In the genomic region with DNA sequence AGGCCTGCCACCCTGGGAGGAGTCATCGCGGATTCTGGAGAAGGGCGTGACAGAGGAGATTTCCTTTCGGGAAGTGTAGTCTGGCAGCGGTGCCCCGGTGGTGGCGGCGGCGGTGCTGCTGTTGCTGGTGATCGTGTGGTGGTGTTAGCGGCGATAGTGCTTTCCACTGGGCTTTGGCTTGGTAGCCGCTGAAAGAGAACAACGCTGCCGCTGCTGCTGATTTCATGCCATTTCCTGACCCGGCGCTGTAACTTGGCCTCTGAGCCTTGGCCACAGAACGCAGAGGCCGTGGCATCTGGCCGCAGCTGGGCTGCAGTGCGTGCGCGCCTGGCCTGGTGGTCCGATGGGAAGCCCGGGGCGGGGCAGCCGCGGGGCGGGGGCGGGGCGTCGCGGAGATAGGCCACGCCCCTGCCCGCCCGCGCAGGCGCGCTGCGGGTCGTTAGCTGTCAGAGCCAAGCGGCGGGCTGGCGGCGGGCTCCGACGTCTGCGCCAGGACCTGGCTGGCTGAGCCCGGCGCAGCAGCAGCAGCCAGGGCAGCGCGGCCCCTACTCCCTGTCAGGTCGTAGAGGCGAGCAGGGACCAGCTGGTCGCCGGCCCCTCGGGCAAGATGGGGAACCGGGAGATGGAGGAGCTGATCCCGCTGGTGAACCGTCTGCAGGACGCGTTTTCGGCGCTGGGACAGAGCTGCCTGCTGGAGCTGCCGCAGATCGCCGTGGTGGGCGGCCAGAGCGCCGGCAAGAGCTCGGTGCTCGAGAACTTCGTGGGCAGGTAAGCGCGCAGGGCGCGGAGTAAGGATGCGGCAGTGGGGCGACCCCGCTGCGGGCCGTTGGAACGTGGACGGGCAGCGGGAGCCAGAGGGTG, we compare ENCODE assay signal across 8 cellular contexts. TPM values are rescaled to one million over a fixed set of nuclear protein-coding genes. Genes with fewer than 3 reads are reported as not detected.
DNase-seq lines count a peak whose midpoint lies in the region; ATAC-seq and TF ChIP-seq lines count a peak whose summit lies in the region.

A gene (plus strand): TSS at position 449 of the 861 bp plus-strand sequence. CDS start 159 bp downstream, at position 608.

- peaks cover 18% of the 10 kb centered on the region for H3K4me1 Mint-ChIP-seq in neural crest cell
- H3K4me1 Mint-ChIP-seq in stimulated activated naive CD8-positive, alpha-beta T cell treated with anti-CD3 and anti-CD28 coated beads, Interleukin-15, Interleukin-2, amounts not matched to agents 100 ng/mL and 50 ng/mL, for 24 hours (ENCODE audit: low read depth), result peaks cover 16% of the 10 kb centered on the region

- H3K27ac Mint-ChIP-seq in neural crest cell (ENCODE audit: unreplicated experiment), result peak within 1 kb of the TSS; percentile 7
- peak within 1 kb of the TSS; percentile 28 for H3K27ac Mint-ChIP-seq in stimulated activated naive CD8-positive, alpha-beta T cell treated with anti-CD3 and anti-CD28 coated beads, Interleukin-15, Interleukin-2, amounts not matched to agents 100 ng/mL and 50 ng/mL, for 24 hours

- H3K4me1 ChIP-seq in HUES48 (ENCODE audit: control insufficient read depth, insufficient read depth, low read length), result peaks cover 4% of the 10 kb centered on the region; the same call in 1 of the 2 replicates
- H3K4me1 ChIP-seq in foreskin keratinocyte, result no peaks in the 10 kb centered on the region

- peak; percentile 73 for DNase-seq in COR-L47 (lab: John Stamatoyannopoulos, UW)
- DNase-seq in RPMI7951 (ENCODE audit: low read depth), result peak; percentile 75
- peak; percentile 64 for DNase-seq in activated gamma-delta T cell treated with anti-CD3 and anti-CD28 coated beads, Interleukin-2, amount 50 U/mL, for 16 hours (ENCODE audit: low read depth)
- DNase-seq in foreskin keratinocyte, result peak; percentile 36 to 59
- peak; percentile 85 for DNase-seq in neural crest cell (ENCODE audit: low read depth, low spot score)

- H3K27me3 ChIP-seq in HUES48 (ENCODE audit: control insufficient read depth, insufficient read depth, low read length) (peaks cover 35% of the 10 kb centered on the region), foreskin keratinocyte (no peaks in the 10 kb centered on the region)

- H3K9me3 ChIP-seq in HUES48 (ENCODE audit: control insufficient read depth, insufficient read depth, low read length), result no peaks in the 10 kb centered on the region

- H3K36me3 ChIP-seq in HUES48 (ENCODE audit: control insufficient read depth, insufficient read depth, low read length), result no peaks in the 10 kb centered on the region

- peak; percentile 92 for ATAC-seq in GM21390 (IDR thresholded peaks at IDR 0.05; ENCODE audit: unreplicated experiment)
- peak; percentile 86 for ATAC-seq in foreskin keratinocyte

- H3K4me3 ChIP-seq in HUES48 (ENCODE audit: low read depth, low read length), result peak within 1 kb of the TSS; percentile 73

- peak within 1 kb of the TSS; percentile 94 for H3K4me3 Mint-ChIP-seq in neural crest cell
- peak within 1 kb of the TSS; percentile 86 for H3K4me3 Mint-ChIP-seq in stimulated activated naive CD8-positive, alpha-beta T cell treated with anti-CD3 and anti-CD28 coated beads, Interleukin-15, Interleukin-2, amounts not matched to agents 100 ng/mL and 50 ng/mL, for 24 hours

- H3K9ac ChIP-seq in HUES48 (ENCODE audit: low read depth, low read length), result no peak within 1 kb of the TSS

- TF ChIP-seq CTCF in foreskin keratinocyte (conservative IDR thresholded peaks at IDR 0.05) (no peak), neural crest cell (conservative IDR thresholded peaks at IDR 0.05) (no peak)

- no peaks in the 10 kb centered on the region for H3K9me3 Mint-ChIP-seq in neural crest cell
- no peaks in the 10 kb centered on the region for H3K9me3 Mint-ChIP-seq in stimulated activated naive CD8-positive, alpha-beta T cell treated with anti-CD3 and anti-CD28 coated beads, Interleukin-15, Interleukin-2, amounts not matched to agents 100 ng/mL and 50 ng/mL, for 24 hours

- H3K36me3 Mint-ChIP-seq in neural crest cell (ENCODE audit: low read depth), result no peaks in the 10 kb centered on the region
- H3K36me3 Mint-ChIP-seq in stimulated activated naive CD8-positive, alpha-beta T cell treated with anti-CD3 and anti-CD28 coated beads, Interleukin-15, Interleukin-2, amounts not matched to agents 100 ng/mL and 50 ng/mL, for 24 hours (ENCODE audit: low read depth), result no peaks in the 10 kb centered on the region

- H3K27ac ChIP-seq in HUES48 (ENCODE audit: low read depth, low read length), result peak within 1 kb of the TSS; percentile 45
- H3K27ac ChIP-seq in foreskin keratinocyte, result no peak within 1 kb of the TSS

- H3K27me3 Mint-ChIP-seq in neural crest cell (ENCODE audit: low read depth), result peaks cover 31% of the 10 kb centered on the region
- peaks cover 21% of the 10 kb centered on the region for H3K27me3 Mint-ChIP-seq in stimulated activated naive CD8-positive, alpha-beta T cell treated with anti-CD3 and anti-CD28 coated beads, Interleukin-15, Interleukin-2, amounts not matched to agents 100 ng/mL and 50 ng/mL, for 24 hours

RNA-seq across cellular contexts. Expression of the gene that starts here (rescaled TPM):
- total RNA-seq in RPMI7951 (2014; rRNA removed; shearing (Covaris generic)), result 1.7 and 4.1 TPM in 2 replicates
- total RNA-seq in foreskin keratinocyte (2.1 and 2.3 TPM in 2 replicates), neural crest cell (3.5 and 3.9 TPM in 2 replicates)
- 1.3 and 1.6 TPM in 2 replicates for polyA plus RNA-seq in foreskin keratinocyte
